Comparison of ENCODE assay signal across 18 cellular contexts in genomic region chr9:35801328-35802128, GRCh38. TPM values are rescaled to one million over a fixed set of nuclear protein-coding genes. Genes with fewer than 3 reads are reported as not detected.
DNase-seq lines count a peak whose midpoint lies in the region; ATAC-seq and TF ChIP-seq lines count a peak whose summit lies in the region.
"Had no signal": no experiment of that assay in that cellular context is flagged by ENCODE, and none has a peak within 500 bp of the region (broad histone marks: within the 10 kb centered on the region; RNA-seq: fewer than 3 reads in every experiment).

No MANE protein-coding gene starts in this region.

- H3K27ac Mint-ChIP-seq in activated naive CD4-positive, alpha-beta T cell treated with anti-CD3 and anti-CD28 coated beads, Interleukin-2, amount 50 U/mL, for 24 hours, result peak overlapping the region; percentile 46
- H3K27ac Mint-ChIP-seq: CD8-positive, alpha-beta T cell had no signal

- no peaks in the 10 kb centered on the region for H3K27me3 Mint-ChIP-seq in activated naive CD4-positive, alpha-beta T cell treated with anti-CD3 and anti-CD28 coated beads, Interleukin-2, amount 50 U/mL, for 24 hours

- H3K36me3 Mint-ChIP-seq in activated naive CD4-positive, alpha-beta T cell treated with anti-CD3 and anti-CD28 coated beads, Interleukin-2, amount 50 U/mL, for 24 hours, result peaks cover 9% of the 10 kb centered on the region

- H3K4me1 ChIP-seq in gastrocnemius medialis, result peaks cover 0 to 5% of the 10 kb centered on the region in 2 donors

- no peaks in the 10 kb centered on the region for H3K9me3 ChIP-seq in gastrocnemius medialis

- H3K27me3 ChIP-seq in gastrocnemius medialis, result no peaks in the 10 kb centered on the region

- no peak for DNase-seq in activated naive CD4-positive, alpha-beta T cell treated with anti-CD3 and anti-CD28 coated beads, Interleukin-2, amount 50 U/mL, for 16 hours
- DNase-seq in left kidney (ENCODE audit: low read depth, low spot score) (peak; percentile 79), gastrocnemius medialis (no peak), NCI-H446 treated with DMSO at 0.1 percent for 48 hours (lab: John Stamatoyannopoulos, UW) (no peak)
- DNase-seq in stimulated activated CD4-positive, alpha-beta T cell treated with anti-CD3 and anti-CD28 coated beads, Interleukin-4, amount 100 ng/mL, for 1 hour, result no peak
- DNase-seq: CD8-positive, alpha-beta T cell; DMS79 treated with DMSO at 0.1 percent for 48 hours; NCI-H1048; NCI-H1436 treated with DMSO at 0.1 percent for 48 hours; NCI-H2081 treated with DMSO at 0.1 percent for 48 hours; NCI-H524; Right ventricle myocardium superior had no signal

- H3K4me3 ChIP-seq in gastrocnemius medialis, result no peak overlapping the region

- in situ Hi-C loops in gastrocnemius medialis (cut with MboI; ENCODE audit: low sequenced_read_pairs in 4 of 4), result no loop called here

- H3K4me3 Mint-ChIP-seq in activated naive CD4-positive, alpha-beta T cell treated with anti-CD3 and anti-CD28 coated beads, Interleukin-2, amount 50 U/mL, for 24 hours, result no peak overlapping the region
- H3K4me3 Mint-ChIP-seq: CD8-positive, alpha-beta T cell had no signal

- H3K4me1 Mint-ChIP-seq in activated naive CD4-positive, alpha-beta T cell treated with anti-CD3 and anti-CD28 coated beads, Interleukin-2, amount 50 U/mL, for 24 hours, result peaks cover 23% of the 10 kb centered on the region

- peak; percentile 41 to 47 for ATAC-seq in gastrocnemius medialis
- ATAC-seq: CD8-positive, alpha-beta T cell had no signal

- peak overlapping the region in 1 of 4 donors; percentile 18 for H3K27ac ChIP-seq in gastrocnemius medialis
- H3K27ac ChIP-seq: KMS-11 had no signal

- no peak for TF ChIP-seq POLR2A in gastrocnemius medialis (IDR thresholded peaks at IDR 0.05)

- H3K9me3 Mint-ChIP-seq in activated naive CD4-positive, alpha-beta T cell treated with anti-CD3 and anti-CD28 coated beads, Interleukin-2, amount 50 U/mL, for 24 hours, result no peaks in the 10 kb centered on the region
- H3K9me3 Mint-ChIP-seq: CD8-positive, alpha-beta T cell had no signal

- intact Hi-C loops in gastrocnemius medialis (cut with DNase I; ENCODE audit: low total_unique reads), result no loop called here

- no peak for TF ChIP-seq CTCF in gastrocnemius medialis (IDR thresholded peaks at IDR 0.05 in 4 of 5, conservative IDR thresholded peaks at IDR 0.05 in 1 of 5)

- H3K36me3 ChIP-seq in gastrocnemius medialis, result peaks cover 0 to 32% of the 10 kb centered on the region in 2 donors

RNA-seq across cellular contexts. Expression of gene NPR2, which starts 10.1 kb away (rescaled TPM):
- total RNA-seq in gastrocnemius medialis, result 10 to 100 TPM; 12.3 to 19.2 (median 16.3) TPM

RNA-seq across cellular contexts. Expression of gene SPAG8, which starts 10.5 kb away (rescaled TPM):
- total RNA-seq in gastrocnemius medialis, result under 1 TPM in 2 of 4 donors, not detected in 2; 0.53 to 0.61 TPM

RNA-seq across cellular contexts. Expression of gene HINT2, which starts 13.3 kb away (rescaled TPM):
- total RNA-seq in gastrocnemius medialis, result 10 to 100 TPM in 3 of 4 donors, 1 to 10 TPM in 1; 4.5 to 26.7 (median 22.0) TPM

RNA-seq across cellular contexts. Expression of gene FAM221B, which starts 27.0 kb away (rescaled TPM):
- total RNA-seq in gastrocnemius medialis, result not detected
- total RNA-seq: A172; CD8-positive, alpha-beta T cell; G401; H4; MCF 10A; Right ventricle myocardium superior had no signal

RNA-seq across cellular contexts. Expression of gene TMEM8B, which starts 27.5 kb away (rescaled TPM):
- 1 to 10 TPM; 1.9 to 6.4 (median 6.1) TPM for total RNA-seq in gastrocnemius medialis
